In the genomic region with DNA sequence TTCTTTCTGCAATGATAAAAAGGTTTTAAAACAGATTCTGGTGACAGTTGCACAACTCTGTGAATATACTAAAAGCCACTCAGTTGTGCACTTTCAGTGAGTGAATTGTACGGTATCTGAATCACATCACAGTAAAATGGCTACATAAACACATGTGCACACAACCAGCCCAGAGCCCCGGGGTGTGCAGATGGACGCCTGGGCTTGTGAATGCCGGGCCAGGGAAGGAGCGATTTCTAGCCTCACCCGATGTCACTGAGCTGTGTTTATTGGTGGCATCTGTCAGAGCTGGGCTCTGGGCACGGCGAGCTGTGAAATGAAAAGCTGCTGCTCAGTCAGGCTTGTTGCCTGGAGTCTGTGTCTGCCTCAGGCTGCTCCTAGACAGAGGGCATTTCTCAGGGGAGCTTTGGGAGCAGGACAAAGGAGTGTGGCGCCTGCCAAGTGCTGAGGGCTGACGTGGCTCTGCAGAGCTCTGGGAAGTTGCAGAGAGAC, we compare ENCODE assay signal across 9 cellular contexts. TPM values are rescaled to one million over a fixed set of nuclear protein-coding genes. Genes with fewer than 3 reads are reported as not detected.
DNase-seq lines count a peak whose midpoint lies in the region; ATAC-seq and TF ChIP-seq lines count a peak whose summit lies in the region.
"Had no signal": no experiment of that assay in that cellular context is flagged by ENCODE, and none has a peak within 500 bp of the region (broad histone marks: within the 10 kb centered on the region; RNA-seq: fewer than 3 reads in every experiment).

No MANE protein-coding gene starts in this region.

- TF ChIP-seq POLR2A in gastrocnemius medialis (IDR thresholded peaks at IDR 0.05): no peak

- intact Hi-C loops in left cardiac atrium (cut with DNase I) (loop anchor here in 1 of 2 donors (5.0 kb wide), 1 partner anchor 55 kb away; a partner anchor contains a TSS), gastrocnemius medialis (cut with DNase I; ENCODE audit: low total_unique reads) (no loop called here)

- peak; percentile 78 for DNase-seq in EH (ENCODE audit: low read depth)
- peak; percentile 67 for DNase-seq in adipocyte (ENCODE audit: low read depth)
- peak; percentile 70 for DNase-seq in left cardiac atrium
- DNase-seq in gastrocnemius medialis: no peak
- DNase-seq in effector memory CD4-positive, alpha-beta T cell: no peak
- DNase-seq in NCI-H510A treated with DMSO at 0.1 percent for 48 hours (lab: John Stamatoyannopoulos, UW): no peak
- no peak for DNase-seq in HuH-7.5 (ENCODE audit: low spot score)

- no peaks in the 10 kb centered on the region for H3K9me3 ChIP-seq in adipocyte (ENCODE audit: control insufficient read depth, low read length)
- H3K9me3 ChIP-seq in gastrocnemius medialis: no peaks in the 10 kb centered on the region
- no peaks in the 10 kb centered on the region for H3K9me3 ChIP-seq in effector memory CD4-positive, alpha-beta T cell (ENCODE audit: control insufficient read depth, low read length)

- H3K27me3 ChIP-seq in adipocyte (replicated peaks; ENCODE audit: control insufficient read depth, insufficient read depth, low read length) (no peaks in the 10 kb centered on the region), gastrocnemius medialis (no peaks in the 10 kb centered on the region)
- no peaks in the 10 kb centered on the region for H3K27me3 ChIP-seq in effector memory CD4-positive, alpha-beta T cell (replicated peaks; ENCODE audit: control insufficient read depth, insufficient read depth, low read length, poor library complexity, severe bottlenecking)

- in situ Hi-C loops in gastrocnemius medialis (cut with MboI; ENCODE audit: low sequenced_read_pairs in 4 of 4): loop anchor here (5.0 to 10.0 kb wide), 3 partner anchors 63 to 75 kb away; no protein-coding TSS in a partner anchor

- H3K4me3 ChIP-seq in adipocyte (ENCODE audit: low read length) (peak overlapping the region; percentile 43), gastrocnemius medialis (no peak overlapping the region)
- H3K4me3 ChIP-seq in effector memory CD4-positive, alpha-beta T cell (ENCODE audit: insufficient read depth, low read depth, low read length, poor library complexity, severe bottlenecking): no peak overlapping the region

- H3K4me1 ChIP-seq in adipocyte (ENCODE audit: control insufficient read depth, insufficient read depth, low read length): peaks cover 41% of the 10 kb centered on the region
- H3K4me1 ChIP-seq in gastrocnemius medialis: peaks cover 12 to 17% of the 10 kb centered on the region in 2 donors
- no peaks in the 10 kb centered on the region for H3K4me1 ChIP-seq in effector memory CD4-positive, alpha-beta T cell (ENCODE audit: control insufficient read depth, insufficient read depth, low read length, poor library complexity, severe bottlenecking)

- H3K27ac ChIP-seq in gastrocnemius medialis: peak overlapping the region in 3 of 4 donors; percentile 2 to 34 (median 32)
- H3K27ac ChIP-seq in effector memory CD4-positive, alpha-beta T cell (ENCODE audit: insufficient read depth, low read length, poor library complexity, severe bottlenecking): no peak overlapping the region

- H3K36me3 ChIP-seq in adipocyte (ENCODE audit: control insufficient read depth, insufficient read depth, low read length, severe bottlenecking) (no peaks in the 10 kb centered on the region), gastrocnemius medialis (no peaks in the 10 kb centered on the region)
- H3K36me3 ChIP-seq in effector memory CD4-positive, alpha-beta T cell (ENCODE audit: control insufficient read depth, insufficient read depth, low read length): no peaks in the 10 kb centered on the region

- TF ChIP-seq CTCF in gastrocnemius medialis (IDR thresholded peaks at IDR 0.05 in 4 of 5, conservative IDR thresholded peaks at IDR 0.05 in 1 of 5): no peak

- ATAC-seq in left cardiac atrium (peak; percentile 85 to 87), gastrocnemius medialis (peak; percentile 57 to 58), HG03457 (IDR thresholded peaks at IDR 0.05; ENCODE audit: unreplicated experiment) (no peak)
- ATAC-seq: stimulated activated memory B cell treated with anti-CD40 and anti-IgM and Interleukin-4, amounts not matched to agents 10 μg/mL and 1 μg/mL and 100 μg/mL, for 72 hours had no signal

- H3K9ac ChIP-seq in adipocyte (ENCODE audit: low read length): peak overlapping the region; percentile 55

RNA-seq across cellular contexts. Expression of a gene that starts 25.9 kb away (rescaled TPM):
- total RNA-seq in left cardiac atrium (10 to 100 TPM; 14.7 to 25.1 TPM), gastrocnemius medialis (1 to 10 TPM; 2.9 to 6.8 (median 4.1) TPM)

RNA-seq across cellular contexts. Expression of a gene that starts 36.2 kb away (rescaled TPM):
- total RNA-seq in left cardiac atrium (10 to 100 TPM in 1 of 2 donors, 1 to 10 TPM in 1; 9.3 to 11.9 TPM), gastrocnemius medialis (1 to 10 TPM; 2.2 to 9.3 (median 6.2) TPM)

RNA-seq across cellular contexts. Expression of a gene that starts 55.0 kb away (rescaled TPM):
- 10 to 100 TPM in 1 of 2 donors, 1 to 10 TPM in 1; 8.5 to 10.2 TPM for total RNA-seq in left cardiac atrium
- 10 to 100 TPM in 1 of 4 donors, 1 to 10 TPM in 3; 5.9 to 11.2 (median 6.4) TPM for total RNA-seq in gastrocnemius medialis

Comparison
In these comparisons a context has a peak if more than half of its experiments do, and no peak if none do; other contexts are left out.
1. DNase-seq: peak in EH (single experiment), adipocyte (single experiment) and left cardiac atrium (single experiment); none in gastrocnemius medialis (0 of 2), effector memory CD4-positive, alpha-beta T cell (0 of 3), NCI-H510A treated with DMSO at 0.1 percent for 48 hours (single experiment) and HuH-7.5 (single experiment).